Comparison of ENCODE assay signal across 8 cellular contexts in genomic region chrX:77785746-77786548, GRCh38. TPM values are rescaled to one million over a fixed set of nuclear protein-coding genes. Genes with fewer than 3 reads are reported as not detected.
A peak's percentile ranks its signal among the peaks of the same experiment; 100 is the strongest.
DNase-seq lines count a peak whose midpoint lies in the region; ATAC-seq and TF ChIP-seq lines count a peak whose summit lies in the region.

TSS of gene ATRX (minus strand) at chrX:77786216. CDS start at chrX:77786001, 215 bp downstream.

- DNase-seq in AG09309 (ENCODE audit: low read depth) = peak; percentile 31
- DNase-seq in NCI-H510A (lab: John Stamatoyannopoulos, UW) = peak; percentile 70
- DNase-seq in activated CD4-positive, alpha-beta T cell treated with anti-CD3 and anti-CD28 coated beads for 48 hours = peak; percentile 80
- peak; percentile 81 for DNase-seq in coronary artery (ENCODE audit: low spot score)
- peak; percentile 70 to 73 for DNase-seq in left colon
- peak; percentile 77 for DNase-seq in stimulated activated CD4-positive, alpha-beta T cell treated with anti-CD3 and anti-CD28 coated beads, Interleukin-1b, Interleukin-23, amount 100 ng/mL, for 48 hours

- TF ChIP-seq CTCF in AG09309 (IDR thresholded peaks at IDR 0.05; ENCODE audit: control insufficient read depth, insufficient read depth, low read depth, low read length, missing control alignments) (no peak), coronary artery (IDR thresholded peaks at IDR 0.05) (no peak)

- H3K27ac ChIP-seq in coronary artery = peak within 1 kb of the TSS; percentile 90 to 94

- peak within 1 kb of the TSS; percentile 65 for H3K4me3 ChIP-seq in AG09309 (ENCODE audit: control insufficient read depth, low read depth, low read length)
- peak within 1 kb of the TSS; percentile 76 for H3K4me3 ChIP-seq in coronary artery

- intact Hi-C loops in left colon (cut with DNase I, micrococcal nuclease) = no loop called here

- ATAC-seq in GM19023 (IDR thresholded peaks at IDR 0.05; ENCODE audit: unreplicated experiment) (peak; percentile 95), HG03354 (IDR thresholded peaks at IDR 0.05; ENCODE audit: poor library complexity, severe bottlenecking, unreplicated experiment) (peak; percentile 99), left colon (peak; percentile 90)

RNA-seq across cellular contexts. Expression of gene ATRX, which starts in this region (rescaled TPM):
- 10 to 100 TPM; 46.0 to 49.8 TPM for total RNA-seq in left colon

Comparison
In these comparisons a context has a peak if more than half of its experiments do, and no peak if none do; other contexts are left out.
1. Peak in every context shown above with its lines: DNase-seq, ATAC-seq, H3K4me3 ChIP-seq and H3K27ac ChIP-seq.
2. DNase-seq: peak in every context shown above with its lines; median percentile 81 in coronary artery; 80 in activated CD4-positive, alpha-beta T cell treated with anti-CD3 and anti-CD28 coated beads for 48 hours; 77 in stimulated activated CD4-positive, alpha-beta T cell treated with anti-CD3 and anti-CD28 coated beads, Interleukin-1b, Interleukin-23, amount 100 ng/mL, for 48 hours; 72 in left colon; 70 in NCI-H510A; 31 in AG09309.